39 cellular contexts compared by ENCODE assay signal in the genomic region with DNA sequence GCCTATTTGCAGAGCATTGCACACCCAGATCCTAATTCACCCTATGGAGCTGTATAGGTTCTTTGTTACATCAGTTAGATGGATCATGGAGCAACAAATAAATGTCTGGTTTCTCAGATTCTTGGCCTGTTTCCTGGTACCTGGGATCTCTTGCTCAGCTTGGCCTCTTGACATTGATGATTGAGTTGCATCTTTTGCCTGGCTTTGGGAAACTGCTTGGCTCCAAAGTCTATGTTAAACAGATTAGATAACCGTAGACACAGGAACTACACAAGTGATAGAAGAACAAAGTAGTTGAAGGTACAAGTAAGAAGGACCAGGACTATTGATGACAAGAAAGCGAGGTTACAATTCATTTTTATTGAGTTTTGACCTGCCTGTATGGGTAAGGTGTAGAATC.
"Had no signal": no experiment of that assay in that cellular context is flagged by ENCODE, and none has a peak within 500 bp of the region (broad histone marks: within the 10 kb centered on the region; RNA-seq: fewer than 3 reads in every experiment).

No MANE protein-coding gene starts in this region.

- H3K27me3 ChIP-seq: ascending aorta, body of pancreas, brain microvascular endothelial cell, breast epithelium, cardiac muscle cell had no signal

- H3K9me3 Mint-ChIP-seq: activated naive CD4-positive, alpha-beta T cell treated with anti-CD3 and anti-CD28 coated beads for 36 hours; activated naive CD4-positive, alpha-beta T cell treated with anti-CD3 and anti-CD28 coated beads, Interleukin-2, amount 10 ng/mL, durations not matched to agents 7 days and 5 days; activated naive CD4-positive, alpha-beta T cell treated with anti-CD3 and anti-CD28 coated beads, Interleukin-2, amount 50 U/mL, for 24 hours; activated naive CD4-positive, alpha-beta T cell treated with anti-CD3 and anti-CD28 coated beads, Interleukin-2, amount 50 U/mL, for 72 hours; activated naive CD8-positive, alpha-beta T cell treated with anti-CD3 and anti-CD28 coated beads for 36 hours; activated naive CD8-positive, alpha-beta T cell treated with anti-CD3 and anti-CD28 coated beads, Interleukin-2, amount 10 ng/mL, durations not matched to agents 7 days and 5 days; activated naive CD8-positive, alpha-beta T cell treated with anti-CD3 and anti-CD28 coated beads, Interleukin-2, amount 50 U/mL, for 24 hours; activated T-cell treated with anti-CD3 and anti-CD28 coated beads, Interleukin-2, amount 50 U/mL, for 24 hours; activated T-cell treated with anti-CD3 and anti-CD28 coated beads, Interleukin-2, amount 50 U/mL, for 4 hours; activated T-cell treated with anti-CD3 and anti-CD28 coated beads, Interleukin-2, amount 50 U/mL, for 72 hours; activated T-helper 1 cell treated with anti-CD3 and anti-CD28 coated beads, Interleukin-12 subunit alpha, Interleukin-12 subunit beta, Interleukin-2, Interleukin-4 antibody, amounts not matched to agents 30 ng/mL and 10 ng/mL and 1 ng/mL, durations not matched to agents 14 hours and 24 hours and 36 hours; activated T-helper 17 cell treated with anti-CD3 and anti-CD28 coated beads, Interleukin-2, amount 50 U/mL, for 72 hours; activated T-helper 2 cell treated with anti-CD3 and anti-CD28 coated beads, Interferon-gamma antibody, Interleukin-2, Interleukin-4, amounts not matched to agents 10 μg/mL and 5 μg/mL and 100 μg/mL, durations not matched to agents 14 hours and 24 hours and 36 hours; central memory CD8-positive, alpha-beta T cell had no signal

- H3K4me3 ChIP-seq: adrenal gland, ascending aorta, body of pancreas, breast epithelium, cardiac muscle cell had no signal

- H3K4me1 ChIP-seq: ascending aorta, body of pancreas, breast epithelium had no signal

- H3K27ac ChIP-seq: adrenal gland, ascending aorta, body of pancreas, brain microvascular endothelial cell, breast epithelium, cardiac muscle cell had no signal

- H3K27ac Mint-ChIP-seq: activated naive CD4-positive, alpha-beta T cell treated with anti-CD3 and anti-CD28 coated beads for 36 hours; activated naive CD4-positive, alpha-beta T cell treated with anti-CD3 and anti-CD28 coated beads, Interleukin-2, amount 10 ng/mL, durations not matched to agents 7 days and 5 days; activated naive CD4-positive, alpha-beta T cell treated with anti-CD3 and anti-CD28 coated beads, Interleukin-2, amount 50 U/mL, for 24 hours; activated naive CD4-positive, alpha-beta T cell treated with anti-CD3 and anti-CD28 coated beads, Interleukin-2, amount 50 U/mL, for 72 hours; activated naive CD8-positive, alpha-beta T cell; activated naive CD8-positive, alpha-beta T cell treated with anti-CD3 and anti-CD28 coated beads for 36 hours; activated naive CD8-positive, alpha-beta T cell treated with anti-CD3 and anti-CD28 coated beads, Interleukin-2, amount 10 ng/mL, durations not matched to agents 7 days and 5 days; activated naive CD8-positive, alpha-beta T cell treated with anti-CD3 and anti-CD28 coated beads, Interleukin-2, amount 50 U/mL, for 24 hours; activated T-cell treated with anti-CD3 and anti-CD28 coated beads, Interleukin-2, amount 50 U/mL, for 24 hours; activated T-cell treated with anti-CD3 and anti-CD28 coated beads, Interleukin-2, amount 50 U/mL, for 72 hours; activated T-helper 1 cell treated with anti-CD3 and anti-CD28 coated beads, Interleukin-12 subunit alpha, Interleukin-12 subunit beta, Interleukin-2, Interleukin-4 antibody, amounts not matched to agents 30 ng/mL and 10 ng/mL and 1 ng/mL, durations not matched to agents 14 hours and 24 hours and 36 hours; activated T-helper 17 cell treated with anti-CD3 and anti-CD28 coated beads, Interleukin-2, amount 50 U/mL, for 72 hours; activated T-helper 2 cell treated with anti-CD3 and anti-CD28 coated beads, Interferon-gamma antibody, Interleukin-2, Interleukin-4, amounts not matched to agents 10 μg/mL and 5 μg/mL and 100 μg/mL, durations not matched to agents 14 hours and 24 hours and 36 hours; brain had no signal

- FAIRE-seq: astrocyte had no signal

- H3K36me3 ChIP-seq: adrenal gland, ascending aorta, brain microvascular endothelial cell, breast epithelium, cardiac muscle cell had no signal

- H3K4me3 Mint-ChIP-seq: activated naive CD4-positive, alpha-beta T cell treated with anti-CD3 and anti-CD28 coated beads for 36 hours; activated naive CD4-positive, alpha-beta T cell treated with anti-CD3 and anti-CD28 coated beads, Interleukin-2, amount 10 ng/mL, durations not matched to agents 7 days and 5 days; activated naive CD4-positive, alpha-beta T cell treated with anti-CD3 and anti-CD28 coated beads, Interleukin-2, amount 50 U/mL, for 24 hours; activated naive CD8-positive, alpha-beta T cell; activated naive CD8-positive, alpha-beta T cell treated with anti-CD3 and anti-CD28 coated beads for 36 hours; activated naive CD8-positive, alpha-beta T cell treated with anti-CD3 and anti-CD28 coated beads, Interleukin-2, amount 10 ng/mL, durations not matched to agents 7 days and 5 days; activated naive CD8-positive, alpha-beta T cell treated with anti-CD3 and anti-CD28 coated beads, Interleukin-2, amount 50 U/mL, for 24 hours; activated T-cell treated with anti-CD3 and anti-CD28 coated beads, Interleukin-2, amount 50 U/mL, for 24 hours; activated T-cell treated with anti-CD3 and anti-CD28 coated beads, Interleukin-2, amount 50 U/mL, for 4 hours; activated T-cell treated with anti-CD3 and anti-CD28 coated beads, Interleukin-2, amount 50 U/mL, for 72 hours; activated T-helper 1 cell treated with anti-CD3 and anti-CD28 coated beads, Interleukin-12 subunit alpha, Interleukin-12 subunit beta, Interleukin-2, Interleukin-4 antibody, amounts not matched to agents 30 ng/mL and 10 ng/mL and 1 ng/mL, durations not matched to agents 14 hours and 24 hours and 36 hours; activated T-helper 17 cell treated with anti-CD3 and anti-CD28 coated beads, Interleukin-2, amount 50 U/mL, for 72 hours; brain; central memory CD8-positive, alpha-beta T cell had no signal

- H3K36me3 Mint-ChIP-seq: activated naive CD4-positive, alpha-beta T cell treated with anti-CD3 and anti-CD28 coated beads, Interleukin-2, amount 10 ng/mL, durations not matched to agents 7 days and 5 days; activated naive CD4-positive, alpha-beta T cell treated with anti-CD3 and anti-CD28 coated beads, Interleukin-2, amount 50 U/mL, for 24 hours; activated naive CD4-positive, alpha-beta T cell treated with anti-CD3 and anti-CD28 coated beads, Interleukin-2, amount 50 U/mL, for 72 hours; activated naive CD8-positive, alpha-beta T cell; activated naive CD8-positive, alpha-beta T cell treated with anti-CD3 and anti-CD28 coated beads for 36 hours; activated naive CD8-positive, alpha-beta T cell treated with anti-CD3 and anti-CD28 coated beads, Interleukin-2, amount 10 ng/mL, durations not matched to agents 7 days and 5 days; brain had no signal

- DNase-seq: activated effector memory CD4-positive, alpha-beta T cell treated with anti-CD3 and anti-CD28 coated beads, Interleukin-2, amount 50 U/mL, for 16 hours; activated effector memory CD4-positive, alpha-beta T cell treated with Interleukin-2 at 50 U/mL for 16 hours; activated gamma-delta T cell; activated gamma-delta T cell treated with Interleukin-2 at 50 U/mL for 16 hours; activated naive CD4-positive, alpha-beta T cell; activated naive CD4-positive, alpha-beta T cell treated with anti-CD3 and anti-CD28 coated beads for 36 hours; activated naive CD4-positive, alpha-beta T cell treated with anti-CD3 and anti-CD28 coated beads, Interleukin-2, amount 10 ng/mL, durations not matched to agents 7 days and 5 days; activated naive CD4-positive, alpha-beta T cell treated with anti-CD3 and anti-CD28 coated beads, Interleukin-2, amount 50 U/mL, for 16 hours; activated naive CD4-positive, alpha-beta T cell treated with Interleukin-2 at 50 U/mL for 16 hours; activated naive CD8-positive, alpha-beta T cell treated with anti-CD3 and anti-CD28 coated beads for 36 hours; activated naive CD8-positive, alpha-beta T cell treated with anti-CD3 and anti-CD28 coated beads, Interleukin-2, amount 10 ng/mL, durations not matched to agents 7 days and 5 days; activated naive CD8-positive, alpha-beta T cell treated with anti-CD3 and anti-CD28 coated beads, Interleukin-2, amount 50 U/mL, for 24 hours; activated T-cell treated with anti-CD3 and anti-CD28 coated beads, Interleukin-2, amount 50 U/mL, for 1 hour; activated T-cell treated with anti-CD3 and anti-CD28 coated beads, Interleukin-2, amount 50 U/mL, for 24 hours; activated T-cell treated with anti-CD3 and anti-CD28 coated beads, Interleukin-2, amount 50 U/mL, for 4 hours; activated T-cell treated with anti-CD3 and anti-CD28 coated beads, Interleukin-2, amount 50 U/mL, for 48 hours; activated T-cell treated with anti-CD3 and anti-CD28 coated beads, Interleukin-2, amount 50 U/mL, for 72 hours; adrenal gland; amniotic stem cell; amygdala; anterior cingulate cortex; aorta; body of pancreas; brain microvascular endothelial cell; caudate nucleus; central memory CD4-positive, alpha-beta T cell; cerebellar nuclear complex had no signal

- H3K4me1 Mint-ChIP-seq: activated naive CD8-positive, alpha-beta T cell treated with anti-CD3 and anti-CD28 coated beads for 36 hours; activated naive CD8-positive, alpha-beta T cell treated with anti-CD3 and anti-CD28 coated beads, Interleukin-2, amount 50 U/mL, for 24 hours; activated T-helper 17 cell treated with anti-CD3 and anti-CD28 coated beads, Interleukin-2, amount 50 U/mL, for 72 hours; brain; central memory CD8-positive, alpha-beta T cell had no signal

- ATAC-seq: activated naive CD4-positive, alpha-beta T cell treated with anti-CD3 and anti-CD28 coated beads, Interleukin-2, amount 50 U/mL, for 72 hours; activated naive CD8-positive, alpha-beta T cell treated with anti-CD3 and anti-CD28 coated beads, Interleukin-2, amount 50 U/mL, for 24 hours; activated T-cell treated with anti-CD3 and anti-CD28 coated beads, Interleukin-2, amount 50 U/mL, for 4 hours; activated T-cell treated with anti-CD3 and anti-CD28 coated beads, Interleukin-2, amount 50 U/mL, for 72 hours; activated T-helper 17 cell treated with anti-CD3 and anti-CD28 coated beads, Interleukin-2, amount 50 U/mL, for 72 hours; body of pancreas had no signal

- H3K9me3 ChIP-seq: adrenal gland, ascending aorta, body of pancreas, breast epithelium had no signal
